In genomic region chr6:52605610-52606185, GRCh38 we compare ENCODE assay signal across 19 cellular contexts. TPM values are rescaled to one million over a fixed set of nuclear protein-coding genes. Genes with fewer than 3 reads are reported as not detected.
A peak's percentile ranks its signal among the peaks of the same experiment; 100 is the strongest.
DNase-seq lines count a peak whose midpoint lies in the region; ATAC-seq, FAIRE-seq and TF ChIP-seq lines count a peak whose summit lies in the region.
"Had no signal": no experiment of that assay in that cellular context is flagged by ENCODE, and none has a peak within 500 bp of the region (broad histone marks: within the 10 kb centered on the region; RNA-seq: fewer than 3 reads in every experiment).

No MANE protein-coding gene starts in this region.

- no peak for TF ChIP-seq CTCF in HFFc6 (IDR thresholded peaks at IDR 0.05)
- TF ChIP-seq CTCF in NB4 (IDR thresholded peaks at IDR 0.05; ENCODE audit: low read depth, low read length), result no peak
- no peak for TF ChIP-seq CTCF in K562 (IDR thresholded peaks at IDR 0.05 in 2 of 3, conservative IDR thresholded peaks at IDR 0.05 in 1 of 3; ENCODE audit: insufficient read depth in 2 of 3, low read depth in 1 of 3, low read length in 3 of 3)
- no peak for TF ChIP-seq CTCF in neutrophil (IDR thresholded peaks at IDR 0.05)

- no peaks in the 10 kb centered on the region for H3K9me3 ChIP-seq in K562 (replicated peaks; ENCODE audit: control insufficient read depth, insufficient read depth, low read depth, low read length)
- H3K9me3 ChIP-seq in neutrophil, result peaks cover 9% of the 10 kb centered on the region
- H3K9me3 ChIP-seq: BE2C, Caco-2, HAP-1 had no signal

- DNase-seq in HFFc6 (no peak), NB4 (ENCODE audit: low read depth) (peak; percentile 27), K562 (ENCODE audit: extremely low read depth in 1 of 4, low spot score in 3 of 4) (no peak), NCI-H1417 (lab: John Stamatoyannopoulos, UW) (no peak), ACHN (no peak), islet precursor cell (no peak)
- DNase-seq: BE2C; C1 segment of cervical spinal cord; Caco-2; CD4-positive, alpha-beta T cell; GM23248 had no signal

- H3K27ac ChIP-seq in K562 (ENCODE audit: extremely low read depth, low read depth, low read length) (no peak overlapping the region), neutrophil (peak overlapping the region; percentile 73)
- H3K27ac ChIP-seq: GM23248, HL-60 had no signal

- ATAC-seq in K562, result no peak

- peaks cover 12% of the 10 kb centered on the region; the same call in 1 of the 2 replicates for H3K9me3 Mint-ChIP-seq in HFFc6

- no peaks in the 10 kb centered on the region for H4K20me1 ChIP-seq in K562 (replicated peaks; ENCODE audit: control insufficient read depth, insufficient read depth, low read length)

- H3K36me3 ChIP-seq in K562 (ENCODE audit: control insufficient read depth, insufficient read depth, low read length) (no peaks in the 10 kb centered on the region), neutrophil (no peaks in the 10 kb centered on the region)
- H3K36me3 ChIP-seq: BE2C, HAP-1 had no signal

- no peak for FAIRE-seq in K562 (lab: Jason Lieb, UNC)
- FAIRE-seq: D721Med, G401.6, GM12891, GM19239 had no signal

- H3K27me3 ChIP-seq in K562 (ENCODE audit: control insufficient read depth in 2 of 2, insufficient read depth in 2 of 2, low read length in 2 of 2), result no peaks in the 10 kb centered on the region
- H3K27me3 ChIP-seq in neutrophil, result no peaks in the 10 kb centered on the region
- H3K27me3 ChIP-seq: BE2C had no signal

- H3K4me1 ChIP-seq in K562 (replicated peaks in 1 of 2; ENCODE audit: control insufficient read depth in 2 of 2, insufficient read depth in 2 of 2, low read length in 2 of 2), result peaks cover 0 to 17% of the 10 kb centered on the region in 2 experiments; a peak in 4 of 5 replicates
- peaks cover 15 to 16% of the 10 kb centered on the region in 2 experiments for H3K4me1 ChIP-seq in neutrophil (ENCODE audit: control insufficient read depth in 1 of 2, insufficient read depth in 1 of 2, low read depth in 1 of 2, low read length in 1 of 2)
- H3K4me1 ChIP-seq: HAP-1 had no signal

- H3K36me3 Mint-ChIP-seq in HFFc6 (ENCODE audit: low read depth), result peaks cover 16% of the 10 kb centered on the region
- H3K36me3 Mint-ChIP-seq: IgD-negative memory B cell had no signal

- no peaks in the 10 kb centered on the region; the same call in 1 of the 2 replicates for H3K27me3 Mint-ChIP-seq in HFFc6 (ENCODE audit: insufficient read depth)
- H3K27me3 Mint-ChIP-seq: CD4-positive, alpha-beta T cell had no signal

- H3K27ac Mint-ChIP-seq in HFFc6, result peak overlapping the region; percentile 44; the same call in 1 of the 2 replicates
- H3K27ac Mint-ChIP-seq: CD4-positive, alpha-beta T cell; IgD-negative memory B cell had no signal

- intact Hi-C loops in K562 (cut with micrococcal nuclease), result no loop called here

- TF ChIP-seq RAD21 in K562 (CRISPR knock-in tag; conservative IDR thresholded peaks at IDR 0.05 in 1 of 2, IDR thresholded peaks at IDR 0.05 in 1 of 2), result no peak

- BruUV-seq in K562 (replicated peaks; lab: Mats Ljungman, UMichigan), result no TSS peak

- no peak overlapping the region for H3K4me3 Mint-ChIP-seq in HFFc6
- H3K4me3 Mint-ChIP-seq: CD4-positive, alpha-beta T cell; IgD-negative memory B cell had no signal

- no peaks in the 10 kb centered on the region for H3K9me1 ChIP-seq in K562 (ENCODE audit: control insufficient read depth, insufficient read depth, low read length)

- no peak overlapping the region for H2AFZ ChIP-seq in K562 (ENCODE audit: low read depth, low read length)
- H2AFZ ChIP-seq: GM23248 had no signal

- POLR2A ChIA-PET in K562 (lab: Yijun Ruan, JAX), result interaction anchor here (1.5 kb wide), 1 partner anchor 190 kb away, joined by 3 read pairs; no protein-coding TSS in a partner anchor

- no peaks in the 10 kb centered on the region for H3K79me2 ChIP-seq in K562 (ENCODE audit: control insufficient read depth, insufficient read depth, low read length)

- H3K4me3 ChIP-seq in NB4 (ENCODE audit: low read depth, low read length), result no peak overlapping the region
- H3K4me3 ChIP-seq in K562, result no peak overlapping the region
- no peak overlapping the region for H3K4me3 ChIP-seq in neutrophil (ENCODE audit: low read depth in 1 of 2, low read length in 1 of 2)
- H3K4me3 ChIP-seq: GM23248, HAP-1 had no signal

- H3K4me1 Mint-ChIP-seq in HFFc6 (ENCODE audit: low read depth), result peaks cover 67% of the 10 kb centered on the region
- H3K4me1 Mint-ChIP-seq: IgD-negative memory B cell had no signal

- TF ChIP-seq POLR2A in NB4 (IDR thresholded peaks at IDR 0.05; ENCODE audit: extremely low read depth, insufficient read length) (no peak), K562 (conservative IDR thresholded peaks at IDR 0.05) (no peak)

- CTCF ChIA-PET in K562 (lab: Yijun Ruan, JAX; ENCODE audit: low intra/inter-chr PET ratio), result interaction anchor here (0.6 kb wide), 1 partner anchor 15 kb away, joined by 5 read pairs; no protein-coding TSS in a partner anchor

- H3K4me2 ChIP-seq in K562 (ENCODE audit: insufficient read depth, low read length), result no peak overlapping the region

- TF ChIP-seq EP300 in K562 (IDR thresholded peaks at IDR 0.05; ENCODE audit: low read length), result no peak

- 78% methylated on average over 4 of the region's 5 CpGs for WGBS in K562 (ENCODE audit: insufficient coverage, low coverage, missing lambda C conversion rate)

- no peak overlapping the region for H3K9ac ChIP-seq in K562 (ENCODE audit: insufficient read depth in 1 of 2, low read depth in 2 of 2, low read length in 2 of 2)
- H3K9ac ChIP-seq: GM23248 had no signal

- in situ Hi-C loops in K562 (cut with MboI) (no loop called here), ACHN (cut with HindIII; ENCODE audit: low pct_ligation_motif_present, low pct_unique_long_range_greater_than_20kb, low sequenced_read_pairs) (no loop called here)

TF ChIP-seq in K562, 482 proteins besides CTCF, POLR2A, EP300 and RAD21 (continues in another document):
- peak; percentile 7 for TF ChIP-seq RBM25 (IDR thresholded peaks at IDR 0.05; ENCODE audit: low read depth, low read length, severe bottlenecking)
- no peak for TF ChIP-seq ZFP36 (IDR thresholded peaks at IDR 0.05; ENCODE audit: low read depth, low read length, partially characterized antibody)
- TF ChIP-seq MTA3 (IDR thresholded peaks at IDR 0.05; ENCODE audit: borderline replicate concordance), result no peak
- TF ChIP-seq PCBP1 (IDR thresholded peaks at IDR 0.05; ENCODE audit: low read depth, low read length, poor library complexity, severe bottlenecking), result peak; percentile 56
- TF ChIP-seq FOXM1 (IDR thresholded peaks at IDR 0.05; ENCODE audit: low read depth), result no peak
- TF ChIP-seq FOXM1 (CRISPR knock-in tag; IDR thresholded peaks at IDR 0.05; ENCODE audit: low read depth), result no peak
- TF ChIP-seq ZC3H8 (IDR thresholded peaks at IDR 0.05), result no peak
- TF ChIP-seq STAG1 (CRISPR knock-in tag; IDR thresholded peaks at IDR 0.05; ENCODE audit: borderline replicate concordance), result no peak
- TF ChIP-seq CCNT2 (IDR thresholded peaks at IDR 0.05; ENCODE audit: borderline replicate concordance, extremely low read depth, insufficient read length, low read depth, low read length), result no peak
- TF ChIP-seq ZNF584 (CRISPR knock-in tag; IDR thresholded peaks at IDR 0.05; ENCODE audit: low read depth), result no peak
- no peak for TF ChIP-seq HNRNPL (IDR thresholded peaks at IDR 0.05; ENCODE audit: low read depth, low read length)
- TF ChIP-seq USF1 (CRISPR knock-in tag; IDR thresholded peaks at IDR 0.05), result no peak
- no peak for TF ChIP-seq GABPB1 (CRISPR knock-in tag; IDR thresholded peaks at IDR 0.05)
- TF ChIP-seq HNRNPK (IDR thresholded peaks at IDR 0.05; ENCODE audit: low read depth, low read length, poor library complexity, severe bottlenecking), result peak; percentile 86
- TF ChIP-seq RHOXF2B (CRISPR knock-in tag; conservative IDR thresholded peaks at IDR 0.05), result no peak
- no peak for TF ChIP-seq CGGBP1 (CRISPR knock-in tag; IDR thresholded peaks at IDR 0.05)
- TF ChIP-seq FOXJ3 (CRISPR knock-in tag; IDR thresholded peaks at IDR 0.05), result no peak

RNA-seq across cellular contexts. Expression of gene TRAM2, which starts 28.8 kb away (rescaled TPM):
- 100 to 1,000 TPM; 191 to 235 (median 215) TPM for total RNA-seq in HFFc6 (2021; fragmentation: NEBNext Ultra II Directional; extraction: Animal tissue kit (Norgen Biotek cat#: 25700))
- 13.0 and 21.5 TPM in 2 replicates for total RNA-seq in K562 (2011; cell fraction: chromatin; rRNA removed; ENCODE audit: low replicate concordance)
- total RNA-seq in K562 (2011; cell fraction: nucleolus; rRNA removed), result 14.6 and 17.2 TPM in 2 replicates
- total RNA-seq in K562 (2011; cell fraction: nucleoplasm; rRNA removed), result 18.0 and 28.9 TPM in 2 replicates
- total RNA-seq in K562 (2014; rRNA removed) (7.4 and 8.5 TPM in 2 replicates), K562 (2014; rRNA removed; fragmentation: Illumina TruSeq; extraction: Trizol) (8.4 and 8.9 TPM in 2 replicates), K562 (2015; rRNA removed; fragmentation: Illumina TruSeq; extraction: Trizol) (10.7 and 11.0 TPM in 2 replicates), K562 (2021) (10.8 and 13.3 TPM in 2 replicates)
- polyA plus RNA-seq in K562 (2011; rRNA removed) (6.1 and 10.1 TPM in 2 replicates), K562 (2014; fragmentation: Illumina TruSeq; extraction: Trizol) (11.6 and 12.8 TPM in 2 replicates), K562 (2014; fragmentation: Nextera tagmentation; extraction: Ambion mirVana) (1 to 10 TPM; 2.6 to 2.8 TPM), K562 (2014; rRNA removed) (8.9 and 10.3 TPM in 2 replicates)
- polyA plus RNA-seq in K562 (2011; cell fraction: cytosol; rRNA removed), result 6.4 and 8.7 TPM in 2 replicates
- 11.1 and 17.8 TPM in 2 replicates for polyA plus RNA-seq in K562 (2011; cell fraction: nucleus; rRNA removed)
- 8.4 and 10.0 TPM in 2 replicates for polyA plus RNA-seq in K562 (2012)
- 5.8 and 10.5 TPM in 2 replicates for polyA minus RNA-seq in K562 (2011; rRNA and poly(A)+ RNA removed)
- 4.6 and 7.9 TPM in 2 replicates for polyA minus RNA-seq in K562 (2011; cell fraction: cytosol; rRNA and poly(A)+ RNA removed)
- 5.3 TPM in 2 replicates for polyA minus RNA-seq in K562 (2011; cell fraction: nucleus; rRNA and poly(A)+ RNA removed)

Comparison
In these comparisons a context has a peak if more than half of its experiments do, and no peak if none do; other contexts are left out.
1. RNA of gene TRAM2, which starts 28.8 kb away (total RNA-seq): 191 to 235 TPM in HFFc6; 7.4 to 28.9 TPM in K562; every median in the first group is over 4 times any median in the second.